Comparison of ENCODE assay signal across 14 cellular contexts in the genomic region with DNA sequence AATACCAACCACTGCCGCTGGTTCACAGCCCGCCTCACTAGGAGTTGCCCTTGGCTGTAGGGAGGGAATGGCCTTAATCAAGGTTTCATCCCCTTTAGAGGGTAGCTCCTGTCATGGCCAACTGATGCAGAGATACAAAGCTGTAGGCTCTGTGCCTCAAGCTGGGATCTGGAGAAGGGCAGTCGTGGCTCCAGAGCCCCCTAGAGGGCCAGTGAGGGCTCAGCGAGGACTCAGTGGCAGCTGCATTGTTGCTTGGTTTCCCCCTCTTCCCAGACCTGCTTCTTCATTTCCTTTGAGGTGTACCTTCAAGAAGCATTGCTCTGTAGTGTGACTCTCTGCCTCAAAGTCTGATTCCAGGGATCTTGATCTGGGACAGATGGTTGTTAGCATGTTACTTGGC.
DNase-seq lines count a peak whose midpoint lies in the region; ATAC-seq and TF ChIP-seq lines count a peak whose summit lies in the region.
"Had no signal": no experiment of that assay in that cellular context is flagged by ENCODE, and none has a peak within 500 bp of the region (broad histone marks: within the 10 kb centered on the region; RNA-seq: fewer than 3 reads in every experiment).

No MANE protein-coding gene starts in this region.

- no peaks in the 10 kb centered on the region for H4K20me1 ChIP-seq in neural progenitor cell (ENCODE audit: low read depth)

- no peak overlapping the region for H3K27ac Mint-ChIP-seq in neural progenitor cell

- peak; percentile 24 for ATAC-seq in HG02870 (IDR thresholded peaks at IDR 0.05; ENCODE audit: unreplicated experiment)

- no peaks in the 10 kb centered on the region for H3F3A ChIP-seq in neural progenitor cell (ENCODE audit: low read depth)

- no peaks in the 10 kb centered on the region for H3K36me3 ChIP-seq in neural progenitor cell

- H3K4me2 ChIP-seq in neural progenitor cell: no peak overlapping the region

- no peak overlapping the region for H3K9ac ChIP-seq in neural progenitor cell

- no peaks in the 10 kb centered on the region for H3K4me1 ChIP-seq in neural progenitor cell

- no peak overlapping the region for H3K4me3 Mint-ChIP-seq in neural progenitor cell

- H3K4me1 Mint-ChIP-seq in neural progenitor cell: no peaks in the 10 kb centered on the region

- H3K27me3 Mint-ChIP-seq in neural progenitor cell (ENCODE audit: insufficient read depth, low read depth): no peaks in the 10 kb centered on the region

- H3K79me2 ChIP-seq in neural progenitor cell (ENCODE audit: low read depth): no peaks in the 10 kb centered on the region

- H3K4me3 ChIP-seq in astrocyte of the spinal cord (ENCODE audit: low read depth, low read length): no peak overlapping the region
- H3K4me3 ChIP-seq in neural progenitor cell: no peak overlapping the region
- H3K4me3 ChIP-seq: SK-N-MC had no signal

- TF ChIP-seq CTCF in astrocyte of the spinal cord (IDR thresholded peaks at IDR 0.05; ENCODE audit: low read depth, low read length): peak; percentile 10
- TF ChIP-seq CTCF in neural progenitor cell (IDR thresholded peaks at IDR 0.05): peak; percentile 52
- TF ChIP-seq CTCF in GM13976 (IDR thresholded peaks at IDR 0.05; ENCODE audit: borderline replicate concordance, control extremely low read depth, extremely low read depth, insufficient read depth, missing control alignments): no peak

- DNase-seq in NCI-H748 (lab: John Stamatoyannopoulos, UW; ENCODE audit: unreplicated experiment) (peak; percentile 16), NCI-H748 treated with DMSO at 0.1 percent for 48 hours (lab: John Stamatoyannopoulos, UW) (no peak), astrocyte of the spinal cord (ENCODE audit: low read depth, low spot score) (no peak), neural progenitor cell (ENCODE audit: low spot score) (peak; percentile 56), GM13976 (ENCODE audit: low spot score) (no peak), C1 segment of cervical spinal cord (lab: John Stamatoyannopoulos, UW) (no peak), cortex of kidney (lab: John Stamatoyannopoulos, UW) (no peak)
- DNase-seq: activated CD8-positive, alpha-beta memory T cell treated with anti-CD3 and anti-CD28 coated beads for 24 hours; islet precursor cell; NCI-H2107; stimulated activated CD4-positive, alpha-beta T cell treated with anti-CD3 and anti-CD28 coated beads, Interleukin-4, amount 100 ng/mL, for 1 hour; substantia nigra had no signal

- no peaks in the 10 kb centered on the region for H3K36me3 Mint-ChIP-seq in neural progenitor cell

- peaks cover 3% of the 10 kb centered on the region for H3K9me3 Mint-ChIP-seq in neural progenitor cell

- in situ Hi-C loops in astrocyte of the spinal cord (cut with HindIII; ENCODE audit: low sequenced_read_pairs): no loop called here
- in situ Hi-C loops in GM13976 (cut with MboI; ENCODE audit: low sequenced_read_pairs, unreplicated experiment): loop anchor here (25.0 kb wide), 1 partner anchor 186 kb away; no protein-coding TSS in a partner anchor

- peak overlapping the region; percentile 60 for H2AFZ ChIP-seq in neural progenitor cell (replicated peaks)

- H3K27me3 ChIP-seq in neural progenitor cell: no peaks in the 10 kb centered on the region

- H3K27ac ChIP-seq in neural progenitor cell: no peak overlapping the region
- H3K27ac ChIP-seq: SK-N-MC had no signal

- no peaks in the 10 kb centered on the region for H3K9me3 ChIP-seq in neural progenitor cell (ENCODE audit: low read depth)

Comparison
In these comparisons a context has a peak if more than half of its experiments do, and no peak if none do; other contexts are left out.
1. DNase-seq: peak in NCI-H748 (single experiment) and neural progenitor cell (single experiment); none in NCI-H748 treated with DMSO at 0.1 percent for 48 hours (single experiment), astrocyte of the spinal cord (single experiment), GM13976 (single experiment), C1 segment of cervical spinal cord (0 of 14) and cortex of kidney (single experiment).